33 cellular contexts compared by ENCODE assay signal in genomic region chr21:39300587-39300986, GRCh38.
"Had no signal": no experiment of that assay in that cellular context is flagged by ENCODE, and none has a peak within 500 bp of the region (broad histone marks: within the 10 kb centered on the region; RNA-seq: fewer than 3 reads in every experiment).

No MANE protein-coding gene starts in this region.

- H3K27ac Mint-ChIP-seq: activated CD4-positive, alpha-beta memory T cell treated with anti-CD3 and anti-CD28 coated beads, Interleukin-2, amount 10 ng/mL, durations not matched to agents 7 days and 5 days; activated naive CD4-positive, alpha-beta T cell treated with anti-CD3 and anti-CD28 coated beads, Interleukin-2, amount 10 ng/mL, durations not matched to agents 7 days and 5 days; activated naive CD8-positive, alpha-beta T cell treated with anti-CD3 and anti-CD28 coated beads, Interleukin-2, amount 10 ng/mL, durations not matched to agents 7 days and 5 days; activated T-cell treated with anti-CD3 and anti-CD28 coated beads, Interleukin-2, amount 50 U/mL, for 24 hours; activated T-helper 1 cell treated with anti-CD3 and anti-CD28 coated beads, Interleukin-12 subunit alpha, Interleukin-12 subunit beta, Interleukin-2, Interleukin-4 antibody, amounts not matched to agents 30 ng/mL and 10 ng/mL and 1 ng/mL, durations not matched to agents 14 hours and 24 hours and 36 hours had no signal

- H3K27me3 Mint-ChIP-seq: activated CD4-positive, alpha-beta memory T cell treated with anti-CD3 and anti-CD28 coated beads, Interleukin-2, amount 10 ng/mL, durations not matched to agents 7 days and 5 days; activated naive CD4-positive, alpha-beta T cell treated with anti-CD3 and anti-CD28 coated beads, Interleukin-2, amount 10 ng/mL, durations not matched to agents 7 days and 5 days; activated naive CD8-positive, alpha-beta T cell treated with anti-CD3 and anti-CD28 coated beads, Interleukin-2, amount 10 ng/mL, durations not matched to agents 7 days and 5 days; activated T-cell treated with anti-CD3 and anti-CD28 coated beads, Interleukin-2, amount 50 U/mL, for 24 hours; central memory CD8-positive, alpha-beta T cell had no signal

- DNase-seq: activated CD4-positive, alpha-beta memory T cell treated with anti-CD3 and anti-CD28 coated beads, Interleukin-2, amount 10 ng/mL, durations not matched to agents 7 days and 5 days; activated CD4-positive, alpha-beta T cell treated with anti-CD3 and anti-CD28 coated beads for 1 hour; activated CD4-positive, alpha-beta T cell treated with anti-CD3 and anti-CD28 coated beads for 48 hours; activated CD4-positive, CD25-positive, alpha-beta regulatory T cell; activated effector memory CD4-positive, alpha-beta T cell treated with Interleukin-2 at 50 U/mL for 16 hours; activated naive CD4-positive, alpha-beta T cell treated with anti-CD3 and anti-CD28 coated beads, Interleukin-2, amount 10 ng/mL, durations not matched to agents 7 days and 5 days; activated naive CD8-positive, alpha-beta T cell treated with anti-CD3 and anti-CD28 coated beads, Interleukin-2, amount 10 ng/mL, durations not matched to agents 7 days and 5 days; activated T-cell treated with anti-CD3 and anti-CD28 coated beads, Interleukin-2, amount 50 U/mL, for 24 hours; amygdala; Karpas-422; KBM-7; MG63; NCI-H1048; NCI-H1105 treated with DMSO at 0.1 percent for 48 hours; NCI-H1436; NCI-H1694 treated with DMSO at 0.1 percent for 48 hours; NCI-H2029; NCI-H2171; NCI-H510A; NCI-H526; NCI-H748 treated with DMSO at 0.1 percent for 48 hours; PC-9; Right ventricle myocardium superior; SW 1271; T-helper 1 cell; T-helper 2 cell; T-helper 9 cell had no signal

- H3K27me3 ChIP-seq: ascending aorta, cardiac muscle cell, MG63 had no signal

- H3K4me3 ChIP-seq: ascending aorta, cardiac muscle cell, MG63, PC-9 had no signal

- H3K27ac ChIP-seq: ascending aorta, cardiac muscle cell, PC-9, RWPE1, VCaP had no signal

- H2AFZ ChIP-seq: PC-9 had no signal

- H3K4me1 ChIP-seq: ascending aorta had no signal

- H3K9me3 Mint-ChIP-seq: central memory CD8-positive, alpha-beta T cell had no signal

- H3K4me3 Mint-ChIP-seq: activated CD4-positive, alpha-beta memory T cell treated with anti-CD3 and anti-CD28 coated beads, Interleukin-2, amount 10 ng/mL, durations not matched to agents 7 days and 5 days; activated naive CD4-positive, alpha-beta T cell treated with anti-CD3 and anti-CD28 coated beads, Interleukin-2, amount 10 ng/mL, durations not matched to agents 7 days and 5 days; activated naive CD8-positive, alpha-beta T cell treated with anti-CD3 and anti-CD28 coated beads, Interleukin-2, amount 10 ng/mL, durations not matched to agents 7 days and 5 days; activated T-cell treated with anti-CD3 and anti-CD28 coated beads, Interleukin-2, amount 50 U/mL, for 24 hours; activated T-helper 1 cell treated with anti-CD3 and anti-CD28 coated beads, Interleukin-12 subunit alpha, Interleukin-12 subunit beta, Interleukin-2, Interleukin-4 antibody, amounts not matched to agents 30 ng/mL and 10 ng/mL and 1 ng/mL, durations not matched to agents 14 hours and 24 hours and 36 hours; central memory CD8-positive, alpha-beta T cell had no signal

- H3K4me2 ChIP-seq: PC-9 had no signal
